ENCODE assay signal across 33 cellular contexts in genomic region chr12:130412384-130412783, GRCh38.
"Had no signal": no experiment of that assay in that cellular context is flagged by ENCODE, and none has a peak within 500 bp of the region (broad histone marks: within the 10 kb centered on the region; RNA-seq: fewer than 3 reads in every experiment).

No MANE protein-coding gene starts in this region.

- H3K27ac ChIP-seq: adrenal gland, ascending aorta, body of pancreas, brain microvascular endothelial cell, breast epithelium, cardiac muscle cell had no signal

- H3K4me3 ChIP-seq: adrenal gland, ascending aorta, body of pancreas, breast epithelium, cardiac muscle cell had no signal

- H3K36me3 ChIP-seq: adrenal gland, ascending aorta, brain microvascular endothelial cell, breast epithelium, cardiac muscle cell had no signal

- H3K27me3 ChIP-seq: adrenal gland, ascending aorta, body of pancreas, brain microvascular endothelial cell, breast epithelium, cardiac muscle cell had no signal

- DNase-seq: activated effector memory CD4-positive, alpha-beta T cell treated with anti-CD3 and anti-CD28 coated beads, Interleukin-2, amount 50 U/mL, for 16 hours; activated effector memory CD4-positive, alpha-beta T cell treated with Interleukin-2 at 50 U/mL for 16 hours; activated gamma-delta T cell; activated gamma-delta T cell treated with Interleukin-2 at 50 U/mL for 16 hours; activated naive CD4-positive, alpha-beta T cell; activated naive CD4-positive, alpha-beta T cell treated with anti-CD3 and anti-CD28 coated beads for 36 hours; activated naive CD4-positive, alpha-beta T cell treated with anti-CD3 and anti-CD28 coated beads, Interleukin-2, amount 10 ng/mL, durations not matched to agents 7 days and 5 days; activated naive CD4-positive, alpha-beta T cell treated with anti-CD3 and anti-CD28 coated beads, Interleukin-2, amount 50 U/mL, for 16 hours; activated naive CD4-positive, alpha-beta T cell treated with Interleukin-2 at 50 U/mL for 16 hours; activated naive CD8-positive, alpha-beta T cell treated with anti-CD3 and anti-CD28 coated beads for 36 hours; activated naive CD8-positive, alpha-beta T cell treated with anti-CD3 and anti-CD28 coated beads, Interleukin-2, amount 10 ng/mL, durations not matched to agents 7 days and 5 days; activated naive CD8-positive, alpha-beta T cell treated with anti-CD3 and anti-CD28 coated beads, Interleukin-2, amount 50 U/mL, for 24 hours; activated T-cell treated with anti-CD3 and anti-CD28 coated beads for 4 hours; activated T-cell treated with anti-CD3 and anti-CD28 coated beads, Interleukin-2, amount 50 U/mL, for 1 hour; activated T-cell treated with anti-CD3 and anti-CD28 coated beads, Interleukin-2, amount 50 U/mL, for 24 hours; activated T-cell treated with anti-CD3 and anti-CD28 coated beads, Interleukin-2, amount 50 U/mL, for 4 hours; activated T-cell treated with anti-CD3 and anti-CD28 coated beads, Interleukin-2, amount 50 U/mL, for 48 hours; activated T-cell treated with anti-CD3 and anti-CD28 coated beads, Interleukin-2, amount 50 U/mL, for 72 hours; adrenal gland; amniotic stem cell; amygdala; anterior cingulate cortex; aorta; body of pancreas; brain microvascular endothelial cell; caudate nucleus; central memory CD4-positive, alpha-beta T cell; cerebellar nuclear complex had no signal

- H3K4me1 ChIP-seq: adrenal gland, ascending aorta, body of pancreas, breast epithelium had no signal

- H3K9me3 ChIP-seq: adrenal gland, ascending aorta, body of pancreas, breast epithelium had no signal

- ATAC-seq: activated naive CD4-positive, alpha-beta T cell treated with anti-CD3 and anti-CD28 coated beads, Interleukin-2, amount 50 U/mL, for 72 hours; activated naive CD8-positive, alpha-beta T cell treated with anti-CD3 and anti-CD28 coated beads, Interleukin-2, amount 50 U/mL, for 24 hours; activated T-cell treated with anti-CD3 and anti-CD28 coated beads, Interleukin-2, amount 50 U/mL, for 4 hours; activated T-cell treated with anti-CD3 and anti-CD28 coated beads, Interleukin-2, amount 50 U/mL, for 72 hours; activated T-helper 17 cell treated with anti-CD3 and anti-CD28 coated beads, Interleukin-2, amount 50 U/mL, for 72 hours; body of pancreas had no signal
